ENCODE assay signal across 1 cellular context in the genomic region with DNA sequence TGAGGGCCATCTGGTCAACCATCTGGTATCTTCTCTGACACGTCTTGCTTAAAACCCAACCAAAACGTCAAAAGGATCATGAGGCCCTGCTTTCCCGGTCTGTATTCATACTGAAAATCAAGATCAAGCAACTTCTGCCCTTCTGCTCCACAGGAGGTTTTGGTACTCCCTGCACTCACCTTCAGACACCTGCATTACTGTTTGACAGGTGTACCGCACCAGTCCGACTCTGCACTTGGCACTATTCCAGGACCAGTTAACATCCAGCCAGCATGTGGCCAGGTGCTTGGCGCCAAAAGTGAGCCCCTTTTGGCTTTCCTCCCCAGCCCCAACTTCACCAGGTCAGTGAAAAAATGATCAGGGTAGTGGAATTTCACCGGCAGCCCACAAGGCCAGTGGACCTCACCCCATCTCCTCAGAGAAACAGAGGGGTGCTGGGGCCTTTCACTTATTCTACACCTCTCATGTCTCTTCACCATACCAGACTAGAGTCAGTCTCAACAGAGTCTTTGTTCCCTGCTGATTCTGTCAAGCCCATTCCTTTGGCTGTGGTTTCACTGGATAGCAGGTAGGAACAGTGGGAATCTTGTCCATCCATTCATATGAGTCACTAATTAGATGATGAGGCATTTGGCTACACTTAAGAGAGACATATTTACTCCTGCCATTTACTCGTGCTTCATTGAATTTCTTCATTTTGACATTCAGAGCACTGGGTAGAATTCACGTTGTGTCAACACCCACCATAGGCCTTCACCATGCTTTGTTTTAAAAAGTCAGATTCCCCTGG.
TF ChIP-seq lines count a peak whose summit lies in the region.

No MANE protein-coding gene starts in this region.

TF ChIP-seq in SK-N-SH, 30 proteins besides CTCF, POLR2A, EP300 and RAD21 (continued from another document):
- TF ChIP-seq, protein P1, sequence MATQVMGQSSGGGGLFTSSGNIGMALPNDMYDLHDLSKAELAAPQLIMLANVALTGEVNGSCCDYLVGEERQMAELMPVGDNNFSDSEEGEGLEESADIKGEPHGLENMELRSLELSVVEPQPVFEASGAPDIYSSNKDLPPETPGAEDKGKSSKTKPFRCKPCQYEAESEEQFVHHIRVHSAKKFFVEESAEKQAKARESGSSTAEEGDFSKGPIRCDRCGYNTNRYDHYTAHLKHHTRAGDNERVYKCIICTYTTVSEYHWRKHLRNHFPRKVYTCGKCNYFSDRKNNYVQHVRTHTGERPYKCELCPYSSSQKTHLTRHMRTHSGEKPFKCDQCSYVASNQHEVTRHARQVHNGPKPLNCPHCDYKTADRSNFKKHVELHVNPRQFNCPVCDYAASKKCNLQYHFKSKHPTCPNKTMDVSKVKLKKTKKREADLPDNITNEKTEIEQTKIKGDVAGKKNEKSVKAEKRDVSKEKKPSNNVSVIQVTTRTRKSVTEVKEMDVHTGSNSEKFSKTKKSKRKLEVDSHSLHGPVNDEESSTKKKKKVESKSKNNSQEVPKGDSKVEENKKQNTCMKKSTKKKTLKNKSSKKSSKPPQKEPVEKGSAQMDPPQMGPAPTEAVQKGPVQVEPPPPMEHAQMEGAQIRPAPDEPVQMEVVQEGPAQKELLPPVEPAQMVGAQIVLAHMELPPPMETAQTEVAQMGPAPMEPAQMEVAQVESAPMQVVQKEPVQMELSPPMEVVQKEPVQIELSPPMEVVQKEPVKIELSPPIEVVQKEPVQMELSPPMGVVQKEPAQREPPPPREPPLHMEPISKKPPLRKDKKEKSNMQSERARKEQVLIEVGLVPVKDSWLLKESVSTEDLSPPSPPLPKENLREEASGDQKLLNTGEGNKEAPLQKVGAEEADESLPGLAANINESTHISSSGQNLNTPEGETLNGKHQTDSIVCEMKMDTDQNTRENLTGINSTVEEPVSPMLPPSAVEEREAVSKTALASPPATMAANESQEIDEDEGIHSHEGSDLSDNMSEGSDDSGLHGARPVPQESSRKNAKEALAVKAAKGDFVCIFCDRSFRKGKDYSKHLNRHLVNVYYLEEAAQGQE (IDR thresholded peaks at IDR 0.05; ENCODE audit: low read depth, low read length), result no peak
- no peak for TF ChIP-seq ZBTB33 (IDR thresholded peaks at IDR 0.05; ENCODE audit: borderline replicate concordance, low read depth)
